ENCODE assay signal across 1 cellular context in the genomic region with DNA sequence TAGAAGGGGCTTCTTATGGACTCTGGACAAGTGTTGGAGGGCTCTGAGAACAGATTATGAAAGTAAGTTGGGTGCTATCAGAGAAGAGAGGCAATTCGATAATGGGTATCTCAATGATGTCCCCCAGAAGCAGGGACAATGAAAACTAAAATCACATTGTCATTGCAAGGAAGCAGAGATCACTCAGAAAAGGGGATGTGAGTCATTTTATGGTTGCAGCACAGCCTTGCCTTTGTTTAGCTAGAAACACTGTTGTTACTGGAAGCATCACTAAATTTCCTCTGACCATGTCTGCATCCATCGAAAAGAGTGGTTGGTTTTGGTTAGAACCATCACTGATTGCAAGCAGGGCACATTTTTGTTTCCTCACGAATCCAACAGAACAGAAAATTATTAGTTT.
TF ChIP-seq lines count a peak whose summit lies in the region.

No MANE protein-coding gene starts in this region.

TF ChIP-seq in SK-N-SH, 30 proteins besides CTCF, POLR2A, EP300 and RAD21 (continued from another document):
- TF ChIP-seq, protein P1, sequence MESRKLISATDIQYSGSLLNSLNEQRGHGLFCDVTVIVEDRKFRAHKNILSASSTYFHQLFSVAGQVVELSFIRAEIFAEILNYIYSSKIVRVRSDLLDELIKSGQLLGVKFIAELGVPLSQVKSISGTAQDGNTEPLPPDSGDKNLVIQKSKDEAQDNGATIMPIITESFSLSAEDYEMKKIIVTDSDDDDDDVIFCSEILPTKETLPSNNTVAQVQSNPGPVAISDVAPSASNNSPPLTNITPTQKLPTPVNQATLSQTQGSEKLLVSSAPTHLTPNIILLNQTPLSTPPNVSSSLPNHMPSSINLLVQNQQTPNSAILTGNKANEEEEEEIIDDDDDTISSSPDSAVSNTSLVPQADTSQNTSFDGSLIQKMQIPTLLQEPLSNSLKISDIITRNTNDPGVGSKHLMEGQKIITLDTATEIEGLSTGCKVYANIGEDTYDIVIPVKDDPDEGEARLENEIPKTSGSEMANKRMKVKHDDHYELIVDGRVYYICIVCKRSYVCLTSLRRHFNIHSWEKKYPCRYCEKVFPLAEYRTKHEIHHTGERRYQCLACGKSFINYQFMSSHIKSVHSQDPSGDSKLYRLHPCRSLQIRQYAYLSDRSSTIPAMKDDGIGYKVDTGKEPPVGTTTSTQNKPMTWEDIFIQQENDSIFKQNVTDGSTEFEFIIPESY (IDR thresholded peaks at IDR 0.05; ENCODE audit: borderline replicate concordance, low read depth): no peak
- TF ChIP-seq SMC3 (IDR thresholded peaks at IDR 0.05; ENCODE audit: low read depth, low read length): no peak
